Comparison of ENCODE assay signal across 11 cellular contexts in the genomic region with DNA sequence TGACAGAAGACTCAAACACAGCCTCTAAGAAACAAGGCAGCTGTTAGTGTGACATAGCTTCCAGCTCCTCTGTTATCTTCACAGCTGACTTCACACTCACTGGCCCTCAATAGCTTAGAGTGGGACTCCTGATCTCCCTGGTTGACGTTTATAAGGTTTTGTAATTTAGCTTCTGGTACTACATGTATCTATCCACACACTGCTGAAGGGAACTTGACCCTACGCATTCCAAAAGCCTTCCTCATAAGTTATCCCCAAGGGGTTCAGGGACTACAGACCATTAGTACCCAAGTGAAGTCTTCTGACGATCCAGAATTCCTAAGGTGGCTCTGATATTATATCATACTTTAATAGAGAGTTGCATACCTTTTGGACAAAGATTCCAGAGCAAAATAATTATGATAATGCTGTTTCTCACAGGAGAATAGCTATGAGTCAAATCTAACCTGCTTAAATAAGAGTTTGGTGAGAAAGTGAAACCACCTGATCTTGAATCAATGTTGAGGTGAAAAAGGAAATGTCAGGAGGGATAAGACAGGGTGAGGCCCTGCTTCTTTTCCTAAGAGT. TPM values are rescaled to one million over a fixed set of nuclear protein-coding genes. Genes with fewer than 3 reads are reported as not detected.
DNase-seq lines count a peak whose midpoint lies in the region; ATAC-seq, FAIRE-seq and TF ChIP-seq lines count a peak whose summit lies in the region.
"Had no signal": no experiment of that assay in that cellular context is flagged by ENCODE, and none has a peak within 500 bp of the region (broad histone marks: within the 10 kb centered on the region; RNA-seq: fewer than 3 reads in every experiment).

No MANE protein-coding gene starts in this region.

- H3F3A ChIP-seq in neural progenitor cell (ENCODE audit: low read depth) (peaks cover 5% of the 10 kb centered on the region), smooth muscle cell (ENCODE audit: low read depth) (no peaks in the 10 kb centered on the region)

- TF ChIP-seq CTCF in GM12878 (IDR thresholded peaks at IDR 0.05 in 2 of 3, conservative IDR thresholded peaks at IDR 0.05 in 1 of 3; ENCODE audit: control insufficient read depth in 2 of 3, extremely low read depth in 1 of 3, insufficient read depth in 1 of 3, low read depth in 3 of 3, low read length in 3 of 3): no peak
- no peak for TF ChIP-seq CTCF in neural progenitor cell (IDR thresholded peaks at IDR 0.05)
- no peak for TF ChIP-seq CTCF in smooth muscle cell (IDR thresholded peaks at IDR 0.05; ENCODE audit: borderline replicate concordance, insufficient read depth, poor library complexity, severe bottlenecking)
- no peak for TF ChIP-seq CTCF in vagina (IDR thresholded peaks at IDR 0.05)

- in situ Hi-C loops in GM12878 (cut with MboI): no loop called here

- SMC1A ChIA-PET in GM12878 (lab: Charles Lee; ENCODE audit: uncharacterized antibody, unreplicated experiment): interaction anchor here (0.6 to 6.3 kb wide), 10 partner anchors 9 to 227 kb away, joined by 3 to 81 read pairs (median 5); a partner anchor contains a TSS

- H3K4me2 ChIP-seq in GM12878 (ENCODE audit: control insufficient read depth, insufficient read depth) (peak overlapping the region; percentile 81), neural progenitor cell (no peak overlapping the region), smooth muscle cell (no peak overlapping the region)

- CTCF ChIA-PET in GM12878 (lab: Yijun Ruan, JAX): interaction anchor here (0.5 to 4.3 kb wide), 9 partner anchors 13 to 424 kb away, joined by 3 to 54 read pairs (median 7); a partner anchor contains a TSS

- 6% methylated on average over 3 of the region's 3 CpGs for WGBS in GM12878 (ENCODE audit: insufficient coverage, insufficient replicate concordance, low lambda C conversion rate, missing lambda C conversion rate)
- 53% methylated on average over 3 of the region's 3 CpGs for WGBS in smooth muscle cell (ENCODE audit: low lambda C conversion rate)

- no peak for TF ChIP-seq EP300 in GM12878 (IDR thresholded peaks at IDR 0.05; ENCODE audit: borderline replicate concordance in 1 of 2, control insufficient read depth in 1 of 2, low read depth in 2 of 2, low read length in 2 of 2)

- no peaks in the 10 kb centered on the region for H3K4me1 Mint-ChIP-seq in neural progenitor cell

- no peak for TF ChIP-seq RAD21 in GM12878 (IDR thresholded peaks at IDR 0.05; ENCODE audit: insufficient read depth, low read depth, low read length)

- H3K9me3 ChIP-seq in GM12878 (replicated peaks; ENCODE audit: control insufficient read depth, insufficient read depth, low read length) (no peaks in the 10 kb centered on the region), neural progenitor cell (ENCODE audit: low read depth) (no peaks in the 10 kb centered on the region), smooth muscle cell (replicated peaks; ENCODE audit: low read depth) (no peaks in the 10 kb centered on the region), vagina (no peaks in the 10 kb centered on the region)

- no peak overlapping the region for H3K4me3 Mint-ChIP-seq in neural progenitor cell

- POLR2A ChIA-PET in GM12878 (lab: Charles Lee): interaction anchor here (1.0 to 1.4 kb wide), 3 partner anchors 13 to 99 kb away, joined by 3 to 6 read pairs (median 3); no protein-coding TSS in a partner anchor

- intact Hi-C loops in GM12878 (cut with micrococcal nuclease; ENCODE audit: unreplicated experiment) (no loop called here), vagina (cut with DNase I) (no loop called here)

- H3K27ac ChIP-seq in GM12878 (ENCODE audit: control insufficient read depth, insufficient read depth): peak overlapping the region; percentile 71
- no peak overlapping the region for H3K27ac ChIP-seq in neural progenitor cell
- no peak overlapping the region for H3K27ac ChIP-seq in smooth muscle cell (ENCODE audit: low read depth)
- H3K27ac ChIP-seq in vagina: no peak overlapping the region

- no peak for FAIRE-seq in GM12878 (lab: Jason Lieb, UNC)

- H3K79me2 ChIP-seq in GM12878 (ENCODE audit: control insufficient read depth, insufficient read depth, low read length) (no peaks in the 10 kb centered on the region), neural progenitor cell (ENCODE audit: low read depth) (no peaks in the 10 kb centered on the region), smooth muscle cell (ENCODE audit: low read depth) (no peaks in the 10 kb centered on the region)

- no TSS peak for BruUV-seq in GM12878 (replicated peaks; lab: Mats Ljungman, UMichigan)

- H3K27me3 ChIP-seq in GM12878 (replicated peaks in 1 of 2; ENCODE audit: control insufficient read depth in 2 of 2, insufficient read depth in 2 of 2, low read length in 1 of 2) (no peaks in the 10 kb centered on the region), neural progenitor cell (no peaks in the 10 kb centered on the region), smooth muscle cell (ENCODE audit: low read depth) (no peaks in the 10 kb centered on the region), vagina (no peaks in the 10 kb centered on the region)

- no peak overlapping the region for H3K27ac Mint-ChIP-seq in neural progenitor cell

- H3K9ac ChIP-seq in GM12878 (ENCODE audit: control insufficient read depth, insufficient read depth, low read length) (no peak overlapping the region), neural progenitor cell (no peak overlapping the region), smooth muscle cell (ENCODE audit: low read depth) (no peak overlapping the region)

- no peaks in the 10 kb centered on the region for H3K36me3 Mint-ChIP-seq in neural progenitor cell

- peak; percentile 55 for ATAC-seq in HG03354 (IDR thresholded peaks at IDR 0.05; ENCODE audit: poor library complexity, severe bottlenecking, unreplicated experiment)
- ATAC-seq in GM12878: peak; percentile 91
- no peak for ATAC-seq in HG03565 (IDR thresholded peaks at IDR 0.05; ENCODE audit: unreplicated experiment)

- H4K20me1 ChIP-seq in GM12878 (ENCODE audit: control insufficient read depth, insufficient read depth) (no peaks in the 10 kb centered on the region), neural progenitor cell (ENCODE audit: low read depth) (no peaks in the 10 kb centered on the region), smooth muscle cell (ENCODE audit: low read depth) (no peaks in the 10 kb centered on the region)

- H3K4me3 ChIP-seq in GM12878: peak overlapping the region; percentile 37; the same call in 1 of the 2 replicates
- no peak overlapping the region for H3K4me3 ChIP-seq in neural progenitor cell
- no peak overlapping the region for H3K4me3 ChIP-seq in smooth muscle cell
- no peak overlapping the region for H3K4me3 ChIP-seq in vagina

- H3K27me3 Mint-ChIP-seq in neural progenitor cell (ENCODE audit: insufficient read depth, low read depth): no peaks in the 10 kb centered on the region

- TF ChIP-seq POLR2A in GM12878 (IDR thresholded peaks at IDR 0.05; ENCODE audit: low read depth, low read length) (no peak), vagina (IDR thresholded peaks at IDR 0.05) (no peak)

- H3K9me3 Mint-ChIP-seq in neural progenitor cell: no peaks in the 10 kb centered on the region

- H3K36me3 ChIP-seq in GM12878 (ENCODE audit: control insufficient read depth in 2 of 2, insufficient read depth in 2 of 2, low read length in 1 of 2): no peaks in the 10 kb centered on the region
- H3K36me3 ChIP-seq in neural progenitor cell: no peaks in the 10 kb centered on the region
- H3K36me3 ChIP-seq in smooth muscle cell (ENCODE audit: low read depth): no peaks in the 10 kb centered on the region
- H3K36me3 ChIP-seq in vagina: no peaks in the 10 kb centered on the region

- H2AFZ ChIP-seq in GM12878 (ENCODE audit: control insufficient read depth, low read depth, low read length): peak overlapping the region; percentile 25
- H2AFZ ChIP-seq in neural progenitor cell (replicated peaks): no peak overlapping the region
- H2AFZ ChIP-seq in smooth muscle cell (ENCODE audit: low read depth): no peak overlapping the region

- H3K4me1 ChIP-seq in GM12878 (ENCODE audit: control insufficient read depth, insufficient read depth, low read length): peaks cover 26% of the 10 kb centered on the region
- H3K4me1 ChIP-seq in neural progenitor cell: peaks cover 6% of the 10 kb centered on the region
- no peaks in the 10 kb centered on the region for H3K4me1 ChIP-seq in smooth muscle cell (ENCODE audit: low read depth)
- no peaks in the 10 kb centered on the region for H3K4me1 ChIP-seq in vagina

- RAD21 ChIA-PET in GM12878 (lab: Charles Lee; ENCODE audit: unreplicated experiment): interaction anchor here (0.5 to 6.4 kb wide), 7 partner anchors 10 to 836 kb away, joined by 3 to 65 read pairs (median 4); a partner anchor contains a TSS

- peak; percentile 76 for DNase-seq in ELR (ENCODE audit: low read depth)
- no peak for DNase-seq in GM12878 (ENCODE audit: low read depth, low spot score)
- peak; percentile 6 for DNase-seq in neural progenitor cell (ENCODE audit: low spot score)
- DNase-seq in smooth muscle cell (lab: John Stamatoyannopoulos, UW; ENCODE audit: unreplicated experiment): no peak
- DNase-seq in NCI-H446 (lab: John Stamatoyannopoulos, UW): no peak
- DNase-seq in vagina (ENCODE audit: extremely low spot score in 2 of 2): no peak
- DNase-seq: amygdala, RPMI8226 had no signal

RNA-seq across cellular contexts. Expression of a gene that starts 14.5 kb away (rescaled TPM):
- total RNA-seq in GM12878 (2013; cell fraction: nucleolus; rRNA removed): 134 and 142 TPM in 2 replicates
- total RNA-seq in GM12878 (2014; rRNA removed) (33.0 and 33.5 TPM in 2 replicates), GM12878 (2014; rRNA removed; fragmentation: Illumina TruSeq; extraction: Trizol) (40.7 and 50.7 TPM in 2 replicates), GM12878 (2021) (66.4 and 74.2 TPM in 2 replicates), neural progenitor cell (ENCODE audit: low replicate concordance) (88.6 and 94.9 TPM in 2 replicates), smooth muscle cell (33.9 and 38.9 TPM in 2 replicates), vagina (44.7 TPM)
- polyA plus RNA-seq in GM12878 (2011; ENCODE audit: low read depth): 13.3 TPM
- polyA plus RNA-seq in GM12878 (2011; rRNA removed) (45.4 and 46.5 TPM in 2 replicates), GM12878 (2014; fragmentation: Illumina TruSeq; extraction: Trizol) (33.6 and 38.6 TPM in 2 replicates), GM12878 (2014; fragmentation: Nextera tagmentation; extraction: Ambion mirVana) (10 to 100 TPM; 12.9 to 14.7 TPM), GM12878 (2014; rRNA removed) (30.5 and 33.2 TPM in 2 replicates), GM12878 (2016; fragmentation: Nextera tagmentation; extraction: Ambion mirVana) (10 to 100 TPM; 27.7 to 30.4 TPM), smooth muscle cell (16.4 and 21.4 TPM in 2 replicates)
- polyA plus RNA-seq in GM12878 (2011; cell fraction: cytosol; rRNA removed): 31.7 and 32.0 TPM in 2 replicates
- 47.0 and 52.9 TPM in 2 replicates for polyA plus RNA-seq in GM12878 (2011; cell fraction: nucleus; rRNA removed)
- 15.0 and 18.2 TPM in 2 replicates for polyA plus RNA-seq in GM12878 (2012)
- polyA minus RNA-seq in GM12878 (2011; rRNA and poly(A)+ RNA removed): 80.5 and 123 TPM in 2 replicates
- 39.0 and 53.5 TPM in 2 replicates for polyA minus RNA-seq in GM12878 (2011; cell fraction: cytosol; rRNA and poly(A)+ RNA removed)
- 92.7 and 130 TPM in 2 replicates for polyA minus RNA-seq in GM12878 (2011; cell fraction: nucleus; rRNA and poly(A)+ RNA removed)

RNA-seq across cellular contexts. Expression of a gene that starts 14.6 kb away (rescaled TPM):
- 64.4 and 97.0 TPM in 2 replicates for total RNA-seq in GM12878 (2013; cell fraction: nucleolus; rRNA removed)
- 19.6 and 25.1 TPM in 2 replicates for total RNA-seq in GM12878 (2014; rRNA removed)
- total RNA-seq in GM12878 (2014; rRNA removed; fragmentation: Illumina TruSeq; extraction: Trizol): 27.5 and 34.3 TPM in 2 replicates
- 34.6 and 35.2 TPM in 2 replicates for total RNA-seq in GM12878 (2021)
- 12.1 TPM for polyA plus RNA-seq in GM12878 (2011; ENCODE audit: low read depth)
- polyA plus RNA-seq in GM12878 (2011; rRNA removed): 33.7 and 37.3 TPM in 2 replicates
- polyA plus RNA-seq in GM12878 (2011; cell fraction: cytosol; rRNA removed): 17.0 and 22.3 TPM in 2 replicates
- polyA plus RNA-seq in GM12878 (2011; cell fraction: nucleus; rRNA removed): 41.3 and 51.0 TPM in 2 replicates
- polyA plus RNA-seq in GM12878 (2012): 15.9 and 21.8 TPM in 2 replicates
- polyA plus RNA-seq in GM12878 (2014; fragmentation: Illumina TruSeq; extraction: Trizol): 41.3 and 58.2 TPM in 2 replicates
- 10 to 100 TPM; 39.9 to 43.8 TPM for polyA plus RNA-seq in GM12878 (2014; fragmentation: Nextera tagmentation; extraction: Ambion mirVana)
- polyA plus RNA-seq in GM12878 (2014; rRNA removed): 25.4 and 29.8 TPM in 2 replicates
- 10 to 100 TPM; 31.6 to 33.8 TPM for polyA plus RNA-seq in GM12878 (2016; fragmentation: Nextera tagmentation; extraction: Ambion mirVana)
- 63.5 and 66.3 TPM in 2 replicates for polyA minus RNA-seq in GM12878 (2011; rRNA and poly(A)+ RNA removed)
- 12.2 and 14.6 TPM in 2 replicates for polyA minus RNA-seq in GM12878 (2011; cell fraction: cytosol; rRNA and poly(A)+ RNA removed)
- polyA minus RNA-seq in GM12878 (2011; cell fraction: nucleus; rRNA and poly(A)+ RNA removed): 32.2 and 52.2 TPM in 2 replicates
- total RNA-seq in neural progenitor cell (ENCODE audit: low replicate concordance): 25.4 and 30.7 TPM in 2 replicates
- 10.8 and 11.8 TPM in 2 replicates for total RNA-seq in smooth muscle cell
- 6.0 and 9.7 TPM in 2 replicates for polyA plus RNA-seq in smooth muscle cell
- total RNA-seq in vagina: 44.2 TPM

RNA-seq across cellular contexts. Expression of a gene that starts 16.3 kb away (rescaled TPM):
- total RNA-seq in GM12878 (2013; cell fraction: nucleolus; rRNA removed): not detected in 2 replicates
- total RNA-seq in GM12878 (2014; rRNA removed): not detected in 2 replicates
- total RNA-seq in GM12878 (2014; rRNA removed; fragmentation: Illumina TruSeq; extraction: Trizol): not detected in 2 replicates
- total RNA-seq in GM12878 (2021): not detected in 2 replicates
- not detected for polyA plus RNA-seq in GM12878 (2011; ENCODE audit: low read depth)
- polyA plus RNA-seq in GM12878 (2011; rRNA removed): not detected in 2 replicates
- polyA plus RNA-seq in GM12878 (2011; cell fraction: cytosol; rRNA removed): not detected in 2 replicates
- not detected in 2 replicates for polyA plus RNA-seq in GM12878 (2011; cell fraction: nucleus; rRNA removed)
- polyA plus RNA-seq in GM12878 (2012): 0.06 TPM in 1 of 2 replicates, not detected in the other
- polyA plus RNA-seq in GM12878 (2014; fragmentation: Illumina TruSeq; extraction: Trizol): not detected in 2 replicates
- polyA plus RNA-seq in GM12878 (2014; fragmentation: Nextera tagmentation; extraction: Ambion mirVana): under 1 TPM in 1 of 2 experiments, not detected in 1; 0.10 TPM
- not detected in 2 replicates for polyA plus RNA-seq in GM12878 (2014; rRNA removed)
- not detected for polyA plus RNA-seq in GM12878 (2016; fragmentation: Nextera tagmentation; extraction: Ambion mirVana)
- not detected in 2 replicates for polyA minus RNA-seq in GM12878 (2011; rRNA and poly(A)+ RNA removed)
- polyA minus RNA-seq in GM12878 (2011; cell fraction: cytosol; rRNA and poly(A)+ RNA removed): not detected in 2 replicates
- not detected in 2 replicates for polyA minus RNA-seq in GM12878 (2011; cell fraction: nucleus; rRNA and poly(A)+ RNA removed)
- not detected in 2 replicates for total RNA-seq in neural progenitor cell (ENCODE audit: low replicate concordance)
- total RNA-seq in smooth muscle cell: not detected in 2 replicates
- polyA plus RNA-seq in smooth muscle cell: not detected in 2 replicates
- not detected for total RNA-seq in vagina
- total RNA-seq: lung microvascular endothelial cell had no signal

Comparison
In these comparisons a context has a peak if more than half of its experiments do, and no peak if none do; other contexts are left out.
1. DNase-seq: peak in ELR (single experiment) and neural progenitor cell (single experiment); none in GM12878 (single experiment), smooth muscle cell (single experiment), NCI-H446 (0 of 2) and vagina (0 of 2).